ENCODE assay signal across 13 cellular contexts in the genomic region with DNA sequence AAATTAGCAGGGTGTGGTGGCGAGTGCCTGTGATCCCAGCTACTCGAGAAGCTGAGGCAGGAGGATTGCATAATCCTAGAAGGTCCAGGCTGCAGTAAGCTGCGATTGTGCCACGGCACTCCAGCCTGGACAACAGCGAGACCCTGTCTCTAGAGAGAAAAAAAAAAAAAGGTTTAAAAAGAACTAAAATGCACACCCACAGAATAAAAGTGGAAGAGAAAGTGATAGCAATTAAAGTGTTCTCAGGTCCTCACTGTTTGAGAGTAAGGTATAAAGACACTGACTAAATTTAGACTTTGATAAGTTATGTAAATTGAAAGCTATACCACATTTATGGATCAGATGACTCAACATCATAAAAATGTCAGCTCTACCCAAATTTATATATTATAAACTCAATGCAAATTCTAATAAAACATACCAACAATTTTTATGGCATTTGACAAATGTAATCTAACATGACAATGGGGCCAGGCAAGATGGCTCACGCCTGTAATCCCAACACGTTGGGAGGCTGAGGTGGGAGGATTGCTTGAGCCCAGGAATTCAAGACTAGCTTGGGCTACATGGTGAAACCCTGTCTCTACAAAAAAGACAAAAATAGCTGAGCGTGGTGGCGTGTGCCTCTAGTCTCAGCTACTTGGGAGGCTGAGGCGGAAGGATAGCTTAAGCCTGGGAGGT. TPM values are rescaled to one million over a fixed set of nuclear protein-coding genes. Genes with fewer than 3 reads are reported as not detected.
DNase-seq lines count a peak whose midpoint lies in the region; ATAC-seq, FAIRE-seq and TF ChIP-seq lines count a peak whose summit lies in the region.
"Had no signal": no experiment of that assay in that cellular context is flagged by ENCODE, and none has a peak within 500 bp of the region (broad histone marks: within the 10 kb centered on the region; RNA-seq: fewer than 3 reads in every experiment).

No MANE protein-coding gene starts in this region.

- CTCF ChIA-PET in HEK293 (lab: Yijun Ruan, JAX), result interaction anchor here (0.6 to 1.2 kb wide), 5 partner anchors 11 to 161 kb away, joined by 3 to 5 read pairs (median 4); no protein-coding TSS in a partner anchor
- CTCF ChIA-PET in naive thymus-derived CD4-positive, alpha-beta T cell (lab: Charles Lee), result no interaction called here

- no peak overlapping the region for H3K27ac ChIP-seq in HEK293 (ENCODE audit: extremely low read depth, low read depth, low read length)
- no peak overlapping the region for H3K27ac ChIP-seq in naive thymus-derived CD4-positive, alpha-beta T cell (ENCODE audit: low read depth, low read length)
- H3K27ac ChIP-seq in pancreas, result no peak overlapping the region

- FAIRE-seq in pancreas (lab: Jason Lieb, UNC), result no peak
- FAIRE-seq: colon, H1 had no signal

- peak overlapping the region; percentile 85 for H3K4me3 Mint-ChIP-seq in activated T-helper 17 cell treated with anti-CD3 and anti-CD28 coated beads, Interleukin-2, amount 50 U/mL, for 72 hours
- peak overlapping the region in 3 of 10 donors; percentile 27 to 66 (median 38) for H3K4me3 Mint-ChIP-seq in naive thymus-derived CD4-positive, alpha-beta T cell

- H3K9me3 Mint-ChIP-seq in activated T-helper 17 cell treated with anti-CD3 and anti-CD28 coated beads, Interleukin-2, amount 50 U/mL, for 72 hours, result no peaks in the 10 kb centered on the region
- H3K9me3 Mint-ChIP-seq in naive thymus-derived CD4-positive, alpha-beta T cell, result no peaks in the 10 kb centered on the region

- no peaks in the 10 kb centered on the region for H3K9me3 ChIP-seq in HEK293 (ENCODE audit: control insufficient read depth, insufficient read depth, low read depth, low read length)
- H3K9me3 ChIP-seq in naive thymus-derived CD4-positive, alpha-beta T cell (ENCODE audit: control insufficient read depth in 2 of 3, low read length in 3 of 3), result no peaks in the 10 kb centered on the region
- H3K9me3 ChIP-seq in pancreas, result no peaks in the 10 kb centered on the region

- no peaks in the 10 kb centered on the region for H3K27me3 ChIP-seq in naive thymus-derived CD4-positive, alpha-beta T cell (ENCODE audit: control insufficient read depth in 2 of 2, insufficient read depth in 2 of 2, low read length in 2 of 2)
- H3K27me3 ChIP-seq in pancreas, result no peaks in the 10 kb centered on the region

- POLR2A ChIA-PET in HEK293 (lab: Yijun Ruan, JAX), result no interaction called here
- POLR2A ChIA-PET in naive thymus-derived CD4-positive, alpha-beta T cell (lab: Charles Lee), result interaction anchor here (0.6 to 0.9 kb wide), 3 partner anchors 11 to 361 kb away, joined by 3 to 4 read pairs (median 3); no protein-coding TSS in a partner anchor

- H3K4me3 ChIP-seq in HEK293 (ENCODE audit: low read depth, low read length) (no peak overlapping the region), pancreas (no peak overlapping the region)
- H3K4me3 ChIP-seq in naive thymus-derived CD4-positive, alpha-beta T cell (ENCODE audit: low read length), result no peak overlapping the region

- TF ChIP-seq CTCF in GM10266 (IDR thresholded peaks at IDR 0.05; ENCODE audit: control insufficient read depth, insufficient read depth, low read depth, missing control alignments) (no peak), HEK293 (tag by site-specific recombination; IDR thresholded peaks at IDR 0.05) (no peak), pancreas (IDR thresholded peaks at IDR 0.05) (no peak)

- H3K4me1 Mint-ChIP-seq in activated T-helper 17 cell treated with anti-CD3 and anti-CD28 coated beads, Interleukin-2, amount 50 U/mL, for 72 hours, result peaks cover 62% of the 10 kb centered on the region
- H3K4me1 Mint-ChIP-seq in naive thymus-derived CD4-positive, alpha-beta T cell, result peaks cover 43 to 83% (median 75%) of the 10 kb centered on the region in 7 donors

- WGBS in pancreas, 2 donors, result 86 to 91% methylated on average over 10 of the region's 10 CpGs

- H3K36me3 ChIP-seq in HEK293 (ENCODE audit: control insufficient read depth in 2 of 2, insufficient read depth in 1 of 2, low read length in 2 of 2), result peaks cover 3 to 32% of the 10 kb centered on the region in 2 experiments; a peak in 2 of 3 replicates
- peaks cover 0 to 22% (median 0%) of the 10 kb centered on the region in 3 experiments for H3K36me3 ChIP-seq in naive thymus-derived CD4-positive, alpha-beta T cell (ENCODE audit: control insufficient read depth in 2 of 3, insufficient read depth in 3 of 3, low read length in 3 of 3)
- no peaks in the 10 kb centered on the region for H3K36me3 ChIP-seq in pancreas

- peaks cover 10% of the 10 kb centered on the region for H3K4me1 ChIP-seq in HEK293 (ENCODE audit: control insufficient read depth, insufficient read depth, low read length)
- H3K4me1 ChIP-seq in naive thymus-derived CD4-positive, alpha-beta T cell (ENCODE audit: control insufficient read depth in 2 of 2, insufficient read depth in 2 of 2, low read length in 2 of 2), result peaks cover 13 to 17% of the 10 kb centered on the region in 2 donors
- H3K4me1 ChIP-seq in pancreas, result peaks cover 0 to 8% (median 7%) of the 10 kb centered on the region in 3 donors

- DNase-seq in GM10266 (ENCODE audit: extremely low spot score), result peak; percentile 71
- DNase-seq in naive thymus-derived CD4-positive, alpha-beta T cell, result no peak
- DNase-seq in SKM-1 treated with dmso at 0.1 percent for 144 hours (lab: John Stamatoyannopoulos, UW; ENCODE audit: unreplicated experiment), result no peak
- no peak for DNase-seq in pancreas
- no peak for DNase-seq in kidney glomerular epithelial cell (lab: John Stamatoyannopoulos, UW)
- no peak for DNase-seq in dedifferentiated amniotic fluid mesenchymal stem cell (ENCODE audit: extremely low spot score)
- DNase-seq: NCI-H524 treated with DMSO at 0.1 percent for 48 hours; stimulated activated CD8-positive, alpha-beta memory T cell treated with anti-CD3 and anti-CD28 coated beads, Interleukin-4, amount 100 ng/mL, for 48 hours had no signal

- no peaks in the 10 kb centered on the region for H3K27me3 Mint-ChIP-seq in activated T-helper 17 cell treated with anti-CD3 and anti-CD28 coated beads, Interleukin-2, amount 50 U/mL, for 72 hours
- no peaks in the 10 kb centered on the region for H3K27me3 Mint-ChIP-seq in naive thymus-derived CD4-positive, alpha-beta T cell

- ATAC-seq in activated T-helper 17 cell treated with anti-CD3 and anti-CD28 coated beads, Interleukin-2, amount 50 U/mL, for 72 hours (replicated peaks), result peak; percentile 22
- ATAC-seq in naive thymus-derived CD4-positive, alpha-beta T cell, result no peak
- no peak for ATAC-seq in pancreas

- peak overlapping the region; percentile 100 for H3K27ac Mint-ChIP-seq in activated T-helper 17 cell treated with anti-CD3 and anti-CD28 coated beads, Interleukin-2, amount 50 U/mL, for 72 hours
- H3K27ac Mint-ChIP-seq in naive thymus-derived CD4-positive, alpha-beta T cell, result peak overlapping the region in 7 of 9 donors; percentile 30 to 85 (median 63)

- intact Hi-C loops in naive thymus-derived CD4-positive, alpha-beta T cell (cut with micrococcal nuclease), result no loop called here
- intact Hi-C loops in pancreas (cut with DNase I), result no loop called here

- H3K36me3 Mint-ChIP-seq in activated T-helper 17 cell treated with anti-CD3 and anti-CD28 coated beads, Interleukin-2, amount 50 U/mL, for 72 hours (ENCODE audit: low read depth), result peaks cover 90% of the 10 kb centered on the region
- peaks cover 0 to 30% (median 8%) of the 10 kb centered on the region in 5 donors for H3K36me3 Mint-ChIP-seq in naive thymus-derived CD4-positive, alpha-beta T cell

TF ChIP-seq in HEK293, 187 proteins besides CTCF, POLR2A, EP300 and RAD21 (continues in another document):
- no peak for TF ChIP-seq HOXD13 (CRISPR knock-in tag; IDR thresholded peaks at IDR 0.05; ENCODE audit: borderline replicate concordance)
- TF ChIP-seq, protein P1, sequence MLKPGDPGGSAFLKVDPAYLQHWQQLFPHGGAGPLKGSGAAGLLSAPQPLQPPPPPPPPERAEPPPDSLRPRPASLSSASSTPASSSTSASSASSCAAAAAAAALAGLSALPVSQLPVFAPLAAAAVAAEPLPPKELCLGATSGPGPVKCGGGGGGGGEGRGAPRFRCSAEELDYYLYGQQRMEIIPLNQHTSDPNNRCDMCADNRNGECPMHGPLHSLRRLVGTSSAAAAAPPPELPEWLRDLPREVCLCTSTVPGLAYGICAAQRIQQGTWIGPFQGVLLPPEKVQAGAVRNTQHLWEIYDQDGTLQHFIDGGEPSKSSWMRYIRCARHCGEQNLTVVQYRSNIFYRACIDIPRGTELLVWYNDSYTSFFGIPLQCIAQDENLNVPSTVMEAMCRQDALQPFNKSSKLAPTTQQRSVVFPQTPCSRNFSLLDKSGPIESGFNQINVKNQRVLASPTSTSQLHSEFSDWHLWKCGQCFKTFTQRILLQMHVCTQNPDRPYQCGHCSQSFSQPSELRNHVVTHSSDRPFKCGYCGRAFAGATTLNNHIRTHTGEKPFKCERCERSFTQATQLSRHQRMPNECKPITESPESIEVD (tag by site-specific recombination; IDR thresholded peaks at IDR 0.05), result peak; percentile 81
- TF ChIP-seq ZNF37A (tag by site-specific recombination; IDR thresholded peaks at IDR 0.05), result no peak
- TF ChIP-seq KLF8 (tag by site-specific recombination; IDR thresholded peaks at IDR 0.05), result 0 out of 2 replicates have a peak, but pooled peaks have one; percentile 17
- no peak for TF ChIP-seq ZNF529 (tag by site-specific recombination; IDR thresholded peaks at IDR 0.05; ENCODE audit: insufficient replicate concordance)
- TF ChIP-seq ZFP69B (tag by site-specific recombination; IDR thresholded peaks at IDR 0.05), result no peak

RNA-seq across cellular contexts. Expression of a gene that starts 11.8 kb away (rescaled TPM):
- total RNA-seq in activated T-helper 17 cell treated with anti-CD3 and anti-CD28 coated beads, Interleukin-2, amount 50 U/mL, for 72 hours, result 100 to 1,000 TPM in 1 of 2 donors, 10 to 100 TPM in 1; 62.0 to 135 TPM
- 10 to 100 TPM; 47.3 to 85.1 (median 65.0) TPM for total RNA-seq in naive thymus-derived CD4-positive, alpha-beta T cell
- polyA plus RNA-seq in naive thymus-derived CD4-positive, alpha-beta T cell, result 10 to 100 TPM; 11.2 to 33.7 TPM
- total RNA-seq in pancreas, result 10 to 100 TPM; 16.2 to 24.3 (median 16.7) TPM
- 100 to 1,000 TPM in 1 of 2 donors, 10 to 100 TPM in 1; 90.5 to 106 TPM for polyA plus RNA-seq in pancreas

RNA-seq across cellular contexts. Expression of a gene that starts 39.9 kb away (rescaled TPM):
- total RNA-seq in activated T-helper 17 cell treated with anti-CD3 and anti-CD28 coated beads, Interleukin-2, amount 50 U/mL, for 72 hours, result not detected
- not detected for total RNA-seq in naive thymus-derived CD4-positive, alpha-beta T cell
- polyA plus RNA-seq in naive thymus-derived CD4-positive, alpha-beta T cell, result not detected
- not detected for total RNA-seq in pancreas
- polyA plus RNA-seq in pancreas, result not detected
- total RNA-seq: H1, pulmonary artery endothelial cell had no signal
- polyA plus RNA-seq: H1 had no signal

RNA-seq across cellular contexts. Expression of a gene that starts 53.7 kb away (rescaled TPM):
- not detected for total RNA-seq in activated T-helper 17 cell treated with anti-CD3 and anti-CD28 coated beads, Interleukin-2, amount 50 U/mL, for 72 hours
- not detected for total RNA-seq in naive thymus-derived CD4-positive, alpha-beta T cell
- not detected for polyA plus RNA-seq in naive thymus-derived CD4-positive, alpha-beta T cell
- total RNA-seq in pancreas, result 1 to 10 TPM in 3 of 6 donors, under 1 TPM in 3; 0.65 to 4.8 (median 1.3) TPM
- 10 to 100 TPM in 1 of 2 donors, 1 to 10 TPM in 1; 4.1 to 10.9 TPM for polyA plus RNA-seq in pancreas
- total RNA-seq: H1, pulmonary artery endothelial cell had no signal
- polyA plus RNA-seq: H1 had no signal

RNA-seq across cellular contexts. Expression of a gene that starts 57.7 kb away (rescaled TPM):
- total RNA-seq in activated T-helper 17 cell treated with anti-CD3 and anti-CD28 coated beads, Interleukin-2, amount 50 U/mL, for 72 hours, result under 1 TPM in 1 of 2 donors, not detected in 1; 0.40 TPM
- total RNA-seq in naive thymus-derived CD4-positive, alpha-beta T cell, result not detected
- polyA plus RNA-seq in naive thymus-derived CD4-positive, alpha-beta T cell, result not detected
- 1 to 10 TPM in 3 of 6 donors, under 1 TPM in 3; 0.67 to 2.9 (median 1.2) TPM for total RNA-seq in pancreas
- polyA plus RNA-seq in pancreas, result 1 to 10 TPM; 5.4 to 9.3 TPM
- total RNA-seq: pulmonary artery endothelial cell had no signal
